9 cellular contexts compared by ENCODE assay signal in the genomic region with DNA sequence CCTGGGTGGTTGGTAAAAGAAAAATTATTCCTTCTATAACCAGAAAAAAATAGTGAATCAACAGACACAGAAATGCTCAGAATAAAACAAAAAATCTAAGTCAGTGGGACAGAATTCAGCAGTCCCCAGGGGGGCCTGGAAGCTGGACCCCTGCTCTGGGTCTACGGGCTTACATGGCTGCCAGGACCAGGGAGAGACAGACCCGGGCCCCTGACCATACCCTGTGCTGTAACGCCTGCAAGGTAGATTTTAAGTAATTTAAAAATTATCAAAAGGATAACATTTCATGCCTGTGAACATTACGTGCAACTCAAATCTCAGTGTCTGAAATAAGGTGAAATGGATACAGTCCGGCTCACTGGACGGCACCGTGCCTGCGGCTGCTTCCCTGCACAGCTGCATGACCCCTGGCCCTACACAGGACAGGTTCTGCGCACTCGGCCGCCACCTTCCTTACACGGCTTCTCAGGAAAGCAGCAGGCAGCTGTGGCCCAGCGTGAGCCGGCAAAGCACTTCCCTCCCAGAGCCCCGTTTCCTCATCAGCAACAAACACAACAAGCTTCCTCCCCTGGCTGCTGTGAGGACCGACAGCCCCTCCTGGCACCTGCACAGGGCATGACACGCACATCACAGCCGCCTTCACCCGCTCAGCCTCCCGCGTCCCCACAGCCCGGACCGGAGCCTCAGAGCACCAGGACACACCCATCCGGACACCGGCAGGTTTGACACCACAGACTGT. TPM values are rescaled to one million over a fixed set of nuclear protein-coding genes. Genes with fewer than 3 reads are reported as not detected.
DNase-seq lines count a peak whose midpoint lies in the region; ATAC-seq and TF ChIP-seq lines count a peak whose summit lies in the region.
"Had no signal": no experiment of that assay in that cellular context is flagged by ENCODE, and none has a peak within 500 bp of the region (broad histone marks: within the 10 kb centered on the region; RNA-seq: fewer than 3 reads in every experiment).

No MANE protein-coding gene starts in this region.

- H3K4me3 ChIP-seq in left ventricle myocardium inferior: no peak overlapping the region
- H3K4me3 ChIP-seq: ascending aorta had no signal

- no peak for ATAC-seq in GM21360 (IDR thresholded peaks at IDR 0.05; ENCODE audit: unreplicated experiment)

- TF ChIP-seq CTCF in left ventricle myocardium inferior (IDR thresholded peaks at IDR 0.05; ENCODE audit: borderline replicate concordance): peak; percentile 13

- peak overlapping the region; percentile 23 for H3K27ac ChIP-seq in left ventricle myocardium inferior (replicated peaks)

- peaks cover 41% of the 10 kb centered on the region for H3K4me1 ChIP-seq in left ventricle myocardium inferior
- H3K4me1 ChIP-seq: ascending aorta had no signal

- no peaks in the 10 kb centered on the region for H3K36me3 ChIP-seq in left ventricle myocardium inferior
- H3K36me3 ChIP-seq: ascending aorta had no signal

- H3K27me3 ChIP-seq in left ventricle myocardium inferior (ENCODE audit: low read depth): no peaks in the 10 kb centered on the region
- H3K27me3 ChIP-seq: ascending aorta had no signal

- H3K9me3 ChIP-seq in left ventricle myocardium inferior (replicated peaks): no peaks in the 10 kb centered on the region
- H3K9me3 ChIP-seq: ascending aorta had no signal

- intact Hi-C loops in left ventricle myocardium inferior (cut with micrococcal nuclease): no loop called here

- DNase-seq in NCI-H748 (lab: John Stamatoyannopoulos, UW; ENCODE audit: unreplicated experiment): peak; percentile 37
- no peak for DNase-seq in NCI-H748 treated with DMSO at 0.1 percent for 48 hours (lab: John Stamatoyannopoulos, UW)
- DNase-seq in NOMO-1 treated with dmso at 0.1 percent for 144 hours (lab: John Stamatoyannopoulos, UW; ENCODE audit: unreplicated experiment): peak; percentile 85
- peak; percentile 73 for DNase-seq in activated T-helper 1 cell treated with Interleukin-2 at 50 U/mL for 16 hours (ENCODE audit: low read depth)
- no peak for DNase-seq in left ventricle myocardium inferior
- DNase-seq in stimulated activated CD4-positive, alpha-beta T cell treated with anti-CD3 and anti-CD28 coated beads, Interleukin-4, amount 100 ng/mL, for 24 hours: peak; percentile 72
- DNase-seq in NCI-H82 treated with DMSO at 0.1 percent for 48 hours (lab: John Stamatoyannopoulos, UW; ENCODE audit: unreplicated experiment): no peak

RNA-seq across cellular contexts. Expression of gene RASA3, which starts 22.2 kb away (rescaled TPM):
- total RNA-seq in left ventricle myocardium inferior: 9.5 TPM

Comparison
In these comparisons a context has a peak if more than half of its experiments do, and no peak if none do; other contexts are left out.
1. DNase-seq: peak in NCI-H748 (single experiment), NOMO-1 treated with dmso at 0.1 percent for 144 hours (single experiment), activated T-helper 1 cell treated with Interleukin-2 at 50 U/mL for 16 hours (single experiment) and stimulated activated CD4-positive, alpha-beta T cell treated with anti-CD3 and anti-CD28 coated beads, Interleukin-4, amount 100 ng/mL, for 24 hours (single experiment); none in NCI-H748 treated with DMSO at 0.1 percent for 48 hours (single experiment), left ventricle myocardium inferior (single experiment) and NCI-H82 treated with DMSO at 0.1 percent for 48 hours (single experiment).